14 cellular contexts compared by ENCODE assay signal in the genomic region with DNA sequence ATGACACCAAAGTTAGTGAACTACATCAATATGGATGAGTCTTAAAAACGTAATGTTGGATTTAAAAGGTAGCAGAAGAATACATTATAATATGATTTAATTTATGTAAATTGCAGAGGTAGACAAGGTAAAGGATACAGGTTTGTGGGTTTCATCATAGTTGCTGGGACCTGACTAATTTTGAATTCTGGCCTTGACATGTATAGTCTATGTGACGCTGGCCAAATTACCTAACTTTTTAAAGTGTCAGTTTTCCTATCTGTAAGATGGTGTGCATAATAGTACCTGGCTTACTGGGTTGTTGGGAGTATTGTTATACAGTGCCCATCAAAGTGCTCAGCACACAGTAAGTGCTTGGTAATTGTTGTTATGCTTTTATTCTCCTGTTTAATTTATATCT. TPM values are rescaled to one million over a fixed set of nuclear protein-coding genes. Genes with fewer than 3 reads are reported as not detected.
DNase-seq lines count a peak whose midpoint lies in the region; ATAC-seq and TF ChIP-seq lines count a peak whose summit lies in the region.
"Had no signal": no experiment of that assay in that cellular context is flagged by ENCODE, and none has a peak within 500 bp of the region (broad histone marks: within the 10 kb centered on the region; RNA-seq: fewer than 3 reads in every experiment).

No MANE protein-coding gene starts in this region.

- no peaks in the 10 kb centered on the region for H3F3A ChIP-seq in GM23338 (replicated peaks; ENCODE audit: low read depth)
- no peaks in the 10 kb centered on the region for H3F3A ChIP-seq in PC-9 (ENCODE audit: insufficient read depth, low read depth)
- H3F3A ChIP-seq in smooth muscle cell (ENCODE audit: low read depth): peaks cover 6% of the 10 kb centered on the region

- H3K79me2 ChIP-seq in GM23338 (replicated peaks; ENCODE audit: insufficient read depth) (peaks cover 60% of the 10 kb centered on the region), PC-9 (ENCODE audit: low read depth) (peaks cover 11% of the 10 kb centered on the region), smooth muscle cell (ENCODE audit: low read depth) (peaks cover 84% of the 10 kb centered on the region)

- no peak overlapping the region for H3K4me3 ChIP-seq in GM23338
- H3K4me3 ChIP-seq in PC-9: no peak overlapping the region
- H3K4me3 ChIP-seq in smooth muscle cell: peak overlapping the region; percentile 23
- H3K4me3 ChIP-seq: esophagus muscularis mucosa, Peyer's patch had no signal

- WGBS in smooth muscle cell (ENCODE audit: low lambda C conversion rate): 91% methylated on average over 2 of the region's 2 CpGs

- CTCF ChIA-PET in PC-9 (lab: Charles Lee): no interaction called here

- intact Hi-C loops in PC-9 (cut with micrococcal nuclease; ENCODE audit: unreplicated experiment): loop anchor here (1.0 to 5.0 kb wide), 3 partner anchors 33 to 209 kb away; no protein-coding TSS in a partner anchor

- H3K27ac ChIP-seq in GM23338 (ENCODE audit: low read depth): no peak overlapping the region
- H3K27ac ChIP-seq in PC-9: peak overlapping the region; percentile 48; the same call in 1 of the 2 replicates
- H3K27ac ChIP-seq in smooth muscle cell (ENCODE audit: low read depth): peak overlapping the region; percentile 98

- H3K4me2 ChIP-seq in GM23338 (peak overlapping the region; percentile 49; the same call in 1 of the 2 replicates), PC-9 (no peak overlapping the region), smooth muscle cell (peak overlapping the region; percentile 83)

- no TSS peak for BruUV-seq in PC-9 (replicated peaks; lab: Mats Ljungman, UMichigan)

- H3K36me3 ChIP-seq in GM23338 (ENCODE audit: insufficient read depth) (no peaks in the 10 kb centered on the region), PC-9 (ENCODE audit: low read depth) (no peaks in the 10 kb centered on the region), smooth muscle cell (ENCODE audit: low read depth) (no peaks in the 10 kb centered on the region)
- H3K36me3 ChIP-seq: esophagus muscularis mucosa, Peyer's patch had no signal

- H3K4me1 Mint-ChIP-seq in GM23338: peaks cover 7% of the 10 kb centered on the region

- H3K27me3 ChIP-seq in GM23338 (ENCODE audit: insufficient read depth) (no peaks in the 10 kb centered on the region), PC-9 (ENCODE audit: insufficient read depth, low read depth) (no peaks in the 10 kb centered on the region), smooth muscle cell (ENCODE audit: low read depth) (no peaks in the 10 kb centered on the region)
- H3K27me3 ChIP-seq: esophagus muscularis mucosa, Peyer's patch had no signal

- H4K20me1 ChIP-seq in GM23338 (replicated peaks; ENCODE audit: insufficient read depth) (peaks cover 8% of the 10 kb centered on the region; the same call in 1 of the 2 replicates), PC-9 (ENCODE audit: insufficient read depth) (no peaks in the 10 kb centered on the region), smooth muscle cell (ENCODE audit: low read depth) (peaks cover 2% of the 10 kb centered on the region)

- H3K9me3 Mint-ChIP-seq in GM23338: no peaks in the 10 kb centered on the region
- H3K9me3 Mint-ChIP-seq: IgD-negative memory B cell had no signal

- no peaks in the 10 kb centered on the region for H3K27me3 Mint-ChIP-seq in GM23338 (ENCODE audit: insufficient read depth, low read depth, poor library complexity)
- H3K27me3 Mint-ChIP-seq: IgD-negative memory B cell had no signal

- H3K4me3 Mint-ChIP-seq in GM23338: no peak overlapping the region
- H3K4me3 Mint-ChIP-seq: IgD-negative memory B cell had no signal

- DNase-seq in GM23338 (ENCODE audit: low spot score) (no peak), PC-9 (no peak), smooth muscle cell (lab: John Stamatoyannopoulos, UW; ENCODE audit: unreplicated experiment) (no peak), NCI-H82 treated with DMSO at 0.1 percent for 48 hours (lab: John Stamatoyannopoulos, UW; ENCODE audit: unreplicated experiment) (no peak), NCI-H2227 treated with DMSO at 0.1 percent for 48 hours (lab: John Stamatoyannopoulos, UW) (no peak)
- no peak for DNase-seq in activated naive CD4-positive, alpha-beta T cell treated with Interleukin-2 at 50 U/mL for 16 hours
- DNase-seq: DMS 273 treated with DMSO at 0.1 percent for 48 hours, left ventricle myocardium superior, NCI-H1092, Peyer's patch had no signal

- TF ChIP-seq CTCF in GM23338 (conservative IDR thresholded peaks at IDR 0.05; ENCODE audit: low read depth in 2 of 2) (no peak), PC-9 (conservative IDR thresholded peaks at IDR 0.05) (no peak), smooth muscle cell (IDR thresholded peaks at IDR 0.05; ENCODE audit: borderline replicate concordance, insufficient read depth, poor library complexity, severe bottlenecking) (no peak)

- H3K9ac ChIP-seq in smooth muscle cell (ENCODE audit: low read depth): peak overlapping the region; percentile 88

- no peak overlapping the region for H2AFZ ChIP-seq in GM23338
- no peak overlapping the region for H2AFZ ChIP-seq in PC-9
- no peak overlapping the region for H2AFZ ChIP-seq in smooth muscle cell (ENCODE audit: low read depth)

- H3K27ac Mint-ChIP-seq in GM23338: no peak overlapping the region

- no peaks in the 10 kb centered on the region for H3K9me2 ChIP-seq in GM23338 (ENCODE audit: insufficient read depth)
- H3K9me2 ChIP-seq in PC-9 (ENCODE audit: insufficient read depth): no peaks in the 10 kb centered on the region

- POLR2A ChIA-PET in PC-9 (lab: Charles Lee; ENCODE audit: unreplicated experiment): interaction anchor here (0.6 kb wide), 1 partner anchor 136 kb away, joined by 5 read pairs; no protein-coding TSS in a partner anchor

- no peaks in the 10 kb centered on the region for H3K9me3 ChIP-seq in PC-9 (ENCODE audit: insufficient read depth, low read depth)
- H3K9me3 ChIP-seq in smooth muscle cell (replicated peaks; ENCODE audit: low read depth): no peaks in the 10 kb centered on the region
- H3K9me3 ChIP-seq: esophagus muscularis mucosa, Peyer's patch had no signal

- H3K36me3 Mint-ChIP-seq in GM23338 (ENCODE audit: low read depth): no peaks in the 10 kb centered on the region

- H3K4me1 ChIP-seq in GM23338 (ENCODE audit: insufficient read depth): peaks cover 39% of the 10 kb centered on the region
- H3K4me1 ChIP-seq in PC-9 (replicated peaks; ENCODE audit: insufficient read depth): 0 out of 2 replicates have a peak, but pooled peaks cover 10% of the 10 kb centered on the region
- peaks cover 49% of the 10 kb centered on the region for H3K4me1 ChIP-seq in smooth muscle cell (ENCODE audit: low read depth)

- ATAC-seq in GM23338 (no peak), esophagus mucosa (peak; percentile 62), GM18519 (IDR thresholded peaks at IDR 0.05; ENCODE audit: low FRiP score, unreplicated experiment) (no peak)

TF ChIP-seq in GM23338, 12 proteins besides CTCF, POLR2A, EP300 and RAD21 (continues in another document):
- TF ChIP-seq ETS1 (IDR thresholded peaks at IDR 0.05) (no peak), REST (IDR thresholded peaks at IDR 0.05; ENCODE audit: unreplicated experiment) (no peak), ZNF114 (CRISPR knock-in tag; IDR thresholded peaks at IDR 0.05) (no peak), NANOG (IDR thresholded peaks at IDR 0.05; ENCODE audit: borderline replicate concordance) (no peak)

RNA-seq across cellular contexts. Expression of gene GALNT1, which starts 34.5 kb away (rescaled TPM):
- total RNA-seq in GM23338 (2014; rRNA removed; shearing (Covaris generic)): 60.8 and 67.4 TPM in 2 replicates
- polyA plus RNA-seq in GM23338 (2016; fragmentation: Nextera tagmentation; extraction: Ambion mirVana) (36.4 and 37.4 TPM in 2 replicates), smooth muscle cell (195 and 217 TPM in 2 replicates)
- total RNA-seq in PC-9 (2021) (68.2 and 88.9 TPM in 2 replicates), esophagus mucosa (101 TPM), smooth muscle cell (151 and 193 TPM in 2 replicates)
